ENCODE assay signal across 1 cellular context in genomic region chr5:149837680-149838269, GRCh38.
TF ChIP-seq lines count a peak whose summit lies in the region.

No MANE protein-coding gene starts in this region.

TF ChIP-seq in HepG2, 621 proteins besides CTCF, POLR2A, EP300 and RAD21 (continued from another document):
- TF ChIP-seq HMGXB4 (CRISPR knock-in tag; IDR thresholded peaks at IDR 0.05; ENCODE audit: borderline replicate concordance in 1 of 2, low read depth in 1 of 2) = peak in 1 of 2 experiments; percentile 35; a peak in 1 of 4 replicates
- TF ChIP-seq ZMYM2 (CRISPR knock-in tag; IDR thresholded peaks at IDR 0.05) = no peak
- peak; percentile 7; the same call in 1 of the 2 replicates for TF ChIP-seq ZNF687 (CRISPR knock-in tag; IDR thresholded peaks at IDR 0.05)
